15 cellular contexts compared by ENCODE assay signal in genomic region chr6:17588011-17588410, GRCh38. TPM values are rescaled to one million over a fixed set of nuclear protein-coding genes. Genes with fewer than 3 reads are reported as not detected.
A peak's percentile ranks its signal among the peaks of the same experiment; 100 is the strongest.
DNase-seq lines count a peak whose midpoint lies in the region; ATAC-seq and TF ChIP-seq lines count a peak whose summit lies in the region.
"Had no signal": no experiment of that assay in that cellular context is flagged by ENCODE, and none has a peak within 500 bp of the region (broad histone marks: within the 10 kb centered on the region; RNA-seq: fewer than 3 reads in every experiment).

No MANE protein-coding gene starts in this region.

- WGBS in hepatocyte (ENCODE audit: low lambda C conversion rate, missing lambda C conversion rate): 64% methylated on average over 6 of the region's 6 CpGs

- H3K9me3 ChIP-seq in colonic mucosa (no peaks in the 10 kb centered on the region), hepatocyte (ENCODE audit: low read depth) (no peaks in the 10 kb centered on the region), neural progenitor cell (ENCODE audit: low read depth) (no peaks in the 10 kb centered on the region)
- H3K9me3 ChIP-seq: BE2C, HAP-1 had no signal

- H3K36me3 ChIP-seq in colonic mucosa (no peaks in the 10 kb centered on the region), hepatocyte (replicated peaks; ENCODE audit: insufficient read depth, low read depth) (no peaks in the 10 kb centered on the region), neural progenitor cell (no peaks in the 10 kb centered on the region)
- H3K36me3 ChIP-seq: BE2C, HAP-1 had no signal

- TF ChIP-seq CTCF in colonic mucosa (IDR thresholded peaks at IDR 0.05) (no peak), hepatocyte (IDR thresholded peaks at IDR 0.05; ENCODE audit: poor library complexity) (no peak), neural progenitor cell (IDR thresholded peaks at IDR 0.05) (no peak)

- H3K4me3 Mint-ChIP-seq in neural progenitor cell: no peak overlapping the region
- H3K4me3 Mint-ChIP-seq: CD4-positive, CD25-positive, alpha-beta regulatory T cell; CD8-positive, alpha-beta memory T cell had no signal

- H3K27ac ChIP-seq in colonic mucosa (peak overlapping the region; percentile 61), hepatocyte (peak overlapping the region; percentile 74), neural progenitor cell (no peak overlapping the region)
- H3K27ac ChIP-seq: GM23248 had no signal

- H3F3A ChIP-seq in neural progenitor cell (ENCODE audit: low read depth): no peaks in the 10 kb centered on the region

- H3K79me2 ChIP-seq in hepatocyte (no peaks in the 10 kb centered on the region), neural progenitor cell (ENCODE audit: low read depth) (no peaks in the 10 kb centered on the region)

- H3K4me3 ChIP-seq in colonic mucosa (no peak overlapping the region), hepatocyte (no peak overlapping the region), neural progenitor cell (no peak overlapping the region)
- H3K4me3 ChIP-seq: GM23248, HAP-1 had no signal

- peaks cover 4% of the 10 kb centered on the region for H3K4me1 Mint-ChIP-seq in neural progenitor cell

- H3K4me1 ChIP-seq in colonic mucosa (peaks cover 4% of the 10 kb centered on the region), hepatocyte (ENCODE audit: insufficient read depth) (no peaks in the 10 kb centered on the region), neural progenitor cell (no peaks in the 10 kb centered on the region)
- H3K4me1 ChIP-seq: BE2C, HAP-1 had no signal

- no peaks in the 10 kb centered on the region for H3K9me2 ChIP-seq in hepatocyte (replicated peaks; ENCODE audit: insufficient read depth)

- peak overlapping the region; percentile 17 for H3K27ac Mint-ChIP-seq in neural progenitor cell

- H3K36me3 Mint-ChIP-seq in neural progenitor cell: no peaks in the 10 kb centered on the region
- H3K36me3 Mint-ChIP-seq: CD4-positive, CD25-positive, alpha-beta regulatory T cell; CD8-positive, alpha-beta memory T cell had no signal

- no peaks in the 10 kb centered on the region for H3K9me3 Mint-ChIP-seq in neural progenitor cell
- H3K9me3 Mint-ChIP-seq: CD4-positive, CD25-positive, alpha-beta regulatory T cell; CD8-positive, alpha-beta memory T cell had no signal

- peak; percentile 59 for DNase-seq in colonic mucosa
- DNase-seq in hepatocyte (ENCODE audit: low spot score): peak; percentile 38
- DNase-seq in neural progenitor cell (ENCODE audit: low spot score): no peak
- no peak for DNase-seq in left ventricle myocardium superior
- DNase-seq: ACHN; BE2C; C1 segment of cervical spinal cord; CD4-positive, CD25-positive, alpha-beta regulatory T cell; CD8-positive, alpha-beta memory T cell; COR-L47; DMS 273 treated with DMSO at 0.1 percent for 48 hours; GM23248 had no signal

- peaks cover 3% of the 10 kb centered on the region for H3K27me3 Mint-ChIP-seq in neural progenitor cell (ENCODE audit: insufficient read depth, low read depth)
- H3K27me3 Mint-ChIP-seq: CD4-positive, CD25-positive, alpha-beta regulatory T cell; CD8-positive, alpha-beta memory T cell had no signal

- H2AFZ ChIP-seq in hepatocyte: no peak overlapping the region
- H2AFZ ChIP-seq in neural progenitor cell (replicated peaks): no peak overlapping the region
- H2AFZ ChIP-seq: GM23248 had no signal

- H3K27me3 ChIP-seq in colonic mucosa: no peaks in the 10 kb centered on the region
- H3K27me3 ChIP-seq in hepatocyte: no peaks in the 10 kb centered on the region
- H3K27me3 ChIP-seq in neural progenitor cell: no peaks in the 10 kb centered on the region
- H3K27me3 ChIP-seq: BE2C had no signal

- H3K9ac ChIP-seq in colonic mucosa (ENCODE audit: low read depth in 2 of 2, low read length in 2 of 2) (no peak overlapping the region), neural progenitor cell (no peak overlapping the region)
- H3K9ac ChIP-seq: GM23248 had no signal

- H4K20me1 ChIP-seq in hepatocyte (ENCODE audit: insufficient read depth, poor library complexity, severe bottlenecking) (no peaks in the 10 kb centered on the region), neural progenitor cell (ENCODE audit: low read depth) (no peaks in the 10 kb centered on the region)

- no peak for ATAC-seq in HG03039 (IDR thresholded peaks at IDR 0.05; ENCODE audit: unreplicated experiment)
- no peak for ATAC-seq in GM21390 (IDR thresholded peaks at IDR 0.05; ENCODE audit: unreplicated experiment)
- no peak for ATAC-seq in left ventricle myocardium superior

- H3K4me2 ChIP-seq in hepatocyte (no peak overlapping the region), neural progenitor cell (no peak overlapping the region)

- intact Hi-C loops in colonic mucosa (cut with DNase I) (loop anchor here (10.0 kb wide), 2 partner anchors 123 to 217 kb away; no protein-coding TSS in a partner anchor), left ventricle myocardium superior (cut with micrococcal nuclease) (no loop called here)

RNA-seq across cellular contexts. Expression of gene FAM8A1, which starts 12.1 kb away (rescaled TPM):
- total RNA-seq in colonic mucosa: 10 to 100 TPM; 23.6 to 47.9 TPM
- total RNA-seq in hepatocyte: 41.7 and 43.8 TPM in 2 replicates
- 16.2 and 23.5 TPM in 2 replicates for polyA plus RNA-seq in hepatocyte
- 18.0 and 22.9 TPM in 2 replicates for total RNA-seq in neural progenitor cell (ENCODE audit: low replicate concordance)
- total RNA-seq in left ventricle myocardium superior: 18.8 TPM

Comparison
In these comparisons a context has a peak if more than half of its experiments do, and no peak if none do; other contexts are left out.
1. DNase-seq: peak in colonic mucosa (single experiment) and hepatocyte (single experiment); none in neural progenitor cell (single experiment) and left ventricle myocardium superior (single experiment).